In the genomic region with DNA sequence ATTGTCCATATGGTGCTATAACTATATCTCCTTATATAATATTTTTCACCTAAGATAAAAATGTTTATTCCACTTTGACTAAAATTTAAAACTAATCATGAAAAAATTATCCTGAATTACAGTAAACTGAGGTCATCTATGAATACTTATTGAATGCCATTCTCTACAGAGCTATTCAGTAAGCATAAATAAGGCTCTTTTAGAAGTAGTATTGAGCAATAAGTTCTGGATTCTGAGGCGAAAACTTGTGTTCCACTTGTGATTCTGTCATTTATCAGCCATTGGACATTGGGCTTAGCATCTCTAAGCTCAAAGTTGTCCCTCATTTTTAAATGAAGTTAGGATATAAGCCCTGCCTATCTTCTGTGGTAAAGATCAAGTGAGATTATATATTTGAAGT, we compare ENCODE assay signal across 9 cellular contexts.
"Had no signal": no experiment of that assay in that cellular context is flagged by ENCODE, and none has a peak within 500 bp of the region (broad histone marks: within the 10 kb centered on the region; RNA-seq: fewer than 3 reads in every experiment).

No MANE protein-coding gene starts in this region.

- H3K36me3 ChIP-seq: HAP-1 had no signal

- H3K9ac ChIP-seq: GM23248 had no signal

- H3K9me3 ChIP-seq: HAP-1 had no signal

- H3K4me3 Mint-ChIP-seq: GM23338, H9, HFFc6 had no signal

- H2AFZ ChIP-seq: GM23248, GM23338 had no signal

- H3K27ac ChIP-seq: GM23248 had no signal

- DNase-seq: GM23248, GOT3, H7, H9, HCEC 1CT, HFFc6 had no signal

- H3K4me3 ChIP-seq: GM23248, GM23338, HAP-1 had no signal

- ATAC-seq: GM23338, HCT116 had no signal

- H3K4me2 ChIP-seq: GM23338 had no signal

- H3K9me3 Mint-ChIP-seq: GM23338, H9, HFFc6 had no signal
